Comparison of ENCODE assay signal across 43 cellular contexts in the genomic region with DNA sequence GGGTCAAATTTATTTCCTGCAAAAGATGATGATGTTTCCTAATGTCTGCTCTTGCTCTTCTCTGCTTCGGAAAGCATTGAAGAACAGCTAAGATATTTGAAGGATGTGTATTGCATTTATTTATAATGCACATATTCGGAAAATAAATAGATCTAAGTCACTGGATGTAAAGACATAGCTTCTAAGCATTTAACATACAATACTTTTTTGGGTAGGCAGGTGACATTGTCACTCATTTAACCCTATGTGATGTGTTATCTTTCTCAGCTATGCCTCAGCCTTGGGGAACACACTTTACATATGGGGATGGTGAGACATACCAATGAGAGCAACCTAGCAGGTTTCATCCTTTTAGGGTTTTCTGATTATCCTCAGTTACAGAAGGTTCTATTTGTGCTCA. TPM values are rescaled to one million over a fixed set of nuclear protein-coding genes. Genes with fewer than 3 reads are reported as not detected.
"Had no signal": no experiment of that assay in that cellular context is flagged by ENCODE, and none has a peak within 500 bp of the region (broad histone marks: within the 10 kb centered on the region; RNA-seq: fewer than 3 reads in every experiment).

Gene OR2G2 (plus strand): TSS at position 301 of the 400 bp plus-strand sequence. CDS start 0 bp downstream, at position 301.

- H3K27ac Mint-ChIP-seq: activated naive CD4-positive, alpha-beta T cell treated with anti-CD3 and anti-CD28 coated beads for 36 hours; activated naive CD4-positive, alpha-beta T cell treated with anti-CD3 and anti-CD28 coated beads, Interleukin-2, amount 10 ng/mL, durations not matched to agents 7 days and 5 days; activated naive CD4-positive, alpha-beta T cell treated with anti-CD3 and anti-CD28 coated beads, Interleukin-2, amount 50 U/mL, for 24 hours; activated naive CD4-positive, alpha-beta T cell treated with anti-CD3 and anti-CD28 coated beads, Interleukin-2, amount 50 U/mL, for 72 hours; activated naive CD8-positive, alpha-beta T cell; activated naive CD8-positive, alpha-beta T cell treated with anti-CD3 and anti-CD28 coated beads for 36 hours; activated naive CD8-positive, alpha-beta T cell treated with anti-CD3 and anti-CD28 coated beads, Interleukin-2, amount 10 ng/mL, durations not matched to agents 7 days and 5 days; activated naive CD8-positive, alpha-beta T cell treated with anti-CD3 and anti-CD28 coated beads, Interleukin-2, amount 50 U/mL, for 24 hours; activated T-cell treated with anti-CD3 and anti-CD28 coated beads, Interleukin-2, amount 50 U/mL, for 24 hours; activated T-cell treated with anti-CD3 and anti-CD28 coated beads, Interleukin-2, amount 50 U/mL, for 72 hours; activated T-helper 1 cell treated with anti-CD3 and anti-CD28 coated beads, Interleukin-12 subunit alpha, Interleukin-12 subunit beta, Interleukin-2, Interleukin-4 antibody, amounts not matched to agents 30 ng/mL and 10 ng/mL and 1 ng/mL, durations not matched to agents 14 hours and 24 hours and 36 hours; activated T-helper 17 cell treated with anti-CD3 and anti-CD28 coated beads, Interleukin-2, amount 50 U/mL, for 72 hours; activated T-helper 2 cell treated with anti-CD3 and anti-CD28 coated beads, Interferon-gamma antibody, Interleukin-2, Interleukin-4, amounts not matched to agents 10 μg/mL and 5 μg/mL and 100 μg/mL, durations not matched to agents 14 hours and 24 hours and 36 hours; brain had no signal

- H3K9me3 ChIP-seq: adrenal gland, ascending aorta, body of pancreas, breast epithelium had no signal

- H3K36me3 Mint-ChIP-seq: activated naive CD4-positive, alpha-beta T cell treated with anti-CD3 and anti-CD28 coated beads, Interleukin-2, amount 10 ng/mL, durations not matched to agents 7 days and 5 days; activated naive CD4-positive, alpha-beta T cell treated with anti-CD3 and anti-CD28 coated beads, Interleukin-2, amount 50 U/mL, for 24 hours; activated naive CD8-positive, alpha-beta T cell; activated naive CD8-positive, alpha-beta T cell treated with anti-CD3 and anti-CD28 coated beads for 36 hours; activated naive CD8-positive, alpha-beta T cell treated with anti-CD3 and anti-CD28 coated beads, Interleukin-2, amount 10 ng/mL, durations not matched to agents 7 days and 5 days; brain had no signal

- H3K4me1 ChIP-seq: adrenal gland, ascending aorta, body of pancreas, breast epithelium had no signal

- H3K4me1 Mint-ChIP-seq: activated naive CD4-positive, alpha-beta T cell treated with anti-CD3 and anti-CD28 coated beads, Interleukin-2, amount 10 ng/mL, durations not matched to agents 7 days and 5 days; activated naive CD4-positive, alpha-beta T cell treated with anti-CD3 and anti-CD28 coated beads, Interleukin-2, amount 50 U/mL, for 24 hours; activated naive CD8-positive, alpha-beta T cell treated with anti-CD3 and anti-CD28 coated beads for 36 hours; activated naive CD8-positive, alpha-beta T cell treated with anti-CD3 and anti-CD28 coated beads, Interleukin-2, amount 10 ng/mL, durations not matched to agents 7 days and 5 days; activated naive CD8-positive, alpha-beta T cell treated with anti-CD3 and anti-CD28 coated beads, Interleukin-2, amount 50 U/mL, for 24 hours; activated T-helper 17 cell treated with anti-CD3 and anti-CD28 coated beads, Interleukin-2, amount 50 U/mL, for 72 hours; brain had no signal

- H3K27me3 Mint-ChIP-seq: activated naive CD4-positive, alpha-beta T cell treated with anti-CD3 and anti-CD28 coated beads, Interleukin-2, amount 10 ng/mL, durations not matched to agents 7 days and 5 days; activated naive CD8-positive, alpha-beta T cell treated with anti-CD3 and anti-CD28 coated beads, Interleukin-2, amount 50 U/mL, for 24 hours; brain had no signal

- H3K4me3 Mint-ChIP-seq: activated naive CD4-positive, alpha-beta T cell treated with anti-CD3 and anti-CD28 coated beads for 36 hours; activated naive CD4-positive, alpha-beta T cell treated with anti-CD3 and anti-CD28 coated beads, Interleukin-2, amount 10 ng/mL, durations not matched to agents 7 days and 5 days; activated naive CD4-positive, alpha-beta T cell treated with anti-CD3 and anti-CD28 coated beads, Interleukin-2, amount 50 U/mL, for 24 hours; activated naive CD8-positive, alpha-beta T cell; activated naive CD8-positive, alpha-beta T cell treated with anti-CD3 and anti-CD28 coated beads for 36 hours; activated naive CD8-positive, alpha-beta T cell treated with anti-CD3 and anti-CD28 coated beads, Interleukin-2, amount 10 ng/mL, durations not matched to agents 7 days and 5 days; activated naive CD8-positive, alpha-beta T cell treated with anti-CD3 and anti-CD28 coated beads, Interleukin-2, amount 50 U/mL, for 24 hours; activated T-cell treated with anti-CD3 and anti-CD28 coated beads, Interleukin-2, amount 50 U/mL, for 24 hours; activated T-cell treated with anti-CD3 and anti-CD28 coated beads, Interleukin-2, amount 50 U/mL, for 4 hours; activated T-cell treated with anti-CD3 and anti-CD28 coated beads, Interleukin-2, amount 50 U/mL, for 72 hours; activated T-helper 1 cell treated with anti-CD3 and anti-CD28 coated beads, Interleukin-12 subunit alpha, Interleukin-12 subunit beta, Interleukin-2, Interleukin-4 antibody, amounts not matched to agents 30 ng/mL and 10 ng/mL and 1 ng/mL, durations not matched to agents 14 hours and 24 hours and 36 hours; activated T-helper 17 cell treated with anti-CD3 and anti-CD28 coated beads, Interleukin-2, amount 50 U/mL, for 72 hours; brain; central memory CD8-positive, alpha-beta T cell had no signal

- H3K36me3 ChIP-seq: adrenal gland, ascending aorta, brain microvascular endothelial cell, breast epithelium, cardiac muscle cell had no signal

- H3K9me3 Mint-ChIP-seq: activated naive CD4-positive, alpha-beta T cell treated with anti-CD3 and anti-CD28 coated beads, Interleukin-2, amount 10 ng/mL, durations not matched to agents 7 days and 5 days; activated naive CD4-positive, alpha-beta T cell treated with anti-CD3 and anti-CD28 coated beads, Interleukin-2, amount 50 U/mL, for 24 hours; activated T-cell treated with anti-CD3 and anti-CD28 coated beads, Interleukin-2, amount 50 U/mL, for 24 hours; activated T-helper 17 cell treated with anti-CD3 and anti-CD28 coated beads, Interleukin-2, amount 50 U/mL, for 72 hours; central memory CD8-positive, alpha-beta T cell had no signal

- H3K27me3 ChIP-seq: adrenal gland, ascending aorta, body of pancreas, brain microvascular endothelial cell, breast epithelium, cardiac muscle cell had no signal

- H3K4me3 ChIP-seq: adrenal gland, ascending aorta, body of pancreas, breast epithelium, cardiac muscle cell had no signal

- ATAC-seq: activated naive CD4-positive, alpha-beta T cell treated with anti-CD3 and anti-CD28 coated beads, Interleukin-2, amount 50 U/mL, for 72 hours; activated naive CD8-positive, alpha-beta T cell treated with anti-CD3 and anti-CD28 coated beads, Interleukin-2, amount 50 U/mL, for 24 hours; activated T-cell treated with anti-CD3 and anti-CD28 coated beads, Interleukin-2, amount 50 U/mL, for 4 hours; activated T-cell treated with anti-CD3 and anti-CD28 coated beads, Interleukin-2, amount 50 U/mL, for 72 hours; activated T-helper 17 cell treated with anti-CD3 and anti-CD28 coated beads, Interleukin-2, amount 50 U/mL, for 72 hours; body of pancreas had no signal

- DNase-seq: activated effector memory CD4-positive, alpha-beta T cell treated with anti-CD3 and anti-CD28 coated beads, Interleukin-2, amount 50 U/mL, for 16 hours; activated effector memory CD4-positive, alpha-beta T cell treated with Interleukin-2 at 50 U/mL for 16 hours; activated gamma-delta T cell; activated gamma-delta T cell treated with Interleukin-2 at 50 U/mL for 16 hours; activated naive CD4-positive, alpha-beta T cell; activated naive CD4-positive, alpha-beta T cell treated with anti-CD3 and anti-CD28 coated beads for 36 hours; activated naive CD4-positive, alpha-beta T cell treated with anti-CD3 and anti-CD28 coated beads, Interleukin-2, amount 10 ng/mL, durations not matched to agents 7 days and 5 days; activated naive CD4-positive, alpha-beta T cell treated with anti-CD3 and anti-CD28 coated beads, Interleukin-2, amount 50 U/mL, for 16 hours; activated naive CD4-positive, alpha-beta T cell treated with Interleukin-2 at 50 U/mL for 16 hours; activated naive CD8-positive, alpha-beta T cell treated with anti-CD3 and anti-CD28 coated beads for 36 hours; activated naive CD8-positive, alpha-beta T cell treated with anti-CD3 and anti-CD28 coated beads, Interleukin-2, amount 10 ng/mL, durations not matched to agents 7 days and 5 days; activated naive CD8-positive, alpha-beta T cell treated with anti-CD3 and anti-CD28 coated beads, Interleukin-2, amount 50 U/mL, for 24 hours; activated T-cell treated with anti-CD3 and anti-CD28 coated beads, Interleukin-2, amount 50 U/mL, for 1 hour; activated T-cell treated with anti-CD3 and anti-CD28 coated beads, Interleukin-2, amount 50 U/mL, for 24 hours; activated T-cell treated with anti-CD3 and anti-CD28 coated beads, Interleukin-2, amount 50 U/mL, for 4 hours; activated T-cell treated with anti-CD3 and anti-CD28 coated beads, Interleukin-2, amount 50 U/mL, for 48 hours; activated T-cell treated with anti-CD3 and anti-CD28 coated beads, Interleukin-2, amount 50 U/mL, for 72 hours; adrenal gland; amniotic stem cell; amygdala; anterior cingulate cortex; aorta; body of pancreas; brain microvascular endothelial cell; caudate nucleus; central memory CD4-positive, alpha-beta T cell; cerebellar nuclear complex had no signal

- H3K27ac ChIP-seq: adrenal gland, ascending aorta, body of pancreas, brain microvascular endothelial cell, breast epithelium, cardiac muscle cell had no signal

RNA-seq across cellular contexts. Expression of gene OR2G2, which starts in this region (rescaled TPM):
- total RNA-seq: activated naive CD4-positive, alpha-beta T cell treated with anti-CD3 and anti-CD28 coated beads for 36 hours; activated naive CD8-positive, alpha-beta T cell treated with anti-CD3 and anti-CD28 coated beads for 36 hours; activated naive CD8-positive, alpha-beta T cell treated with anti-CD3 and anti-CD28 coated beads, Interleukin-2, amount 10 ng/mL, durations not matched to agents 7 days and 5 days; activated T-cell treated with anti-CD3 and anti-CD28 coated beads, Interleukin-2, amount 50 U/mL, for 4 hours; activated T-cell treated with anti-CD3 and anti-CD28 coated beads, Interleukin-2, amount 50 U/mL, for 72 hours; activated T-helper 1 cell treated with anti-CD3 and anti-CD28 coated beads, Interleukin-12 subunit alpha, Interleukin-12 subunit beta, Interleukin-2, Interleukin-4 antibody, amounts not matched to agents 30 ng/mL and 10 ng/mL and 1 ng/mL, durations not matched to agents 14 hours and 24 hours and 36 hours; activated T-helper 17 cell treated with anti-CD3 and anti-CD28 coated beads, Interleukin-2, amount 50 U/mL, for 72 hours; activated T-helper 2 cell treated with anti-CD3 and anti-CD28 coated beads, Interferon-gamma antibody, Interleukin-2, Interleukin-4, amounts not matched to agents 10 μg/mL and 5 μg/mL and 100 μg/mL, durations not matched to agents 14 hours and 24 hours and 36 hours; adrenal gland; aorta; ascending aorta; astrocyte; body of pancreas; breast epithelium; bronchial epithelial cell; cardiac muscle cell; cardiac septum; cerebellum had no signal
- polyA plus RNA-seq: adipose tissue, adrenal gland, aorta, cardiac muscle cell had no signal
